ENCODE assay signal across 1 cellular context in genomic region chr1:212678456-212679410, GRCh38.
TF ChIP-seq lines count a peak whose summit lies in the region.

No MANE protein-coding gene starts in this region.

TF ChIP-seq in GM12878, 131 proteins besides CTCF, POLR2A, EP300 and RAD21 (continued from another document and continues in another):
- TF ChIP-seq CEBPB (IDR thresholded peaks at IDR 0.05; ENCODE audit: borderline replicate concordance in 1 of 2, low read depth in 2 of 2, low read length in 2 of 2) (peak in 1 of 2 experiments; percentile 77; a peak in 2 of 4 replicates), ATF3 (IDR thresholded peaks at IDR 0.05; ENCODE audit: borderline replicate concordance, extremely low read depth, low read depth, low read length) (no peak), KAT2A (conservative IDR thresholded peaks at IDR 0.05; ENCODE audit: control insufficient read depth, low read depth, low read length) (no peak), ZNF384 (IDR thresholded peaks at IDR 0.05; ENCODE audit: borderline replicate concordance, low read depth, low read length) (no peak), MEF2A (IDR thresholded peaks at IDR 0.05; ENCODE audit: insufficient read depth, low read depth, low read length) (peak; percentile 69), BRCA1 (IDR thresholded peaks at IDR 0.05; ENCODE audit: low read depth, low read length) (no peak), RELA (IDR thresholded peaks at IDR 0.05; ENCODE audit: borderline replicate concordance, partially characterized antibody) (peak; percentile 89), MAX (IDR thresholded peaks at IDR 0.05; ENCODE audit: low read depth, low read length) (no peak), CBX3 (IDR thresholded peaks at IDR 0.05; ENCODE audit: borderline replicate concordance, low read depth) (no peak), REST (IDR thresholded peaks at IDR 0.05; ENCODE audit: low read depth, low read length) (peak; percentile 14; the same call in 1 of the 2 replicates), WRNIP1 (IDR thresholded peaks at IDR 0.05; ENCODE audit: borderline replicate concordance, low read depth, low read length) (no peak), MTA3 (IDR thresholded peaks at IDR 0.05; ENCODE audit: borderline replicate concordance, low read length) (peak; percentile 98), PAX8 (IDR thresholded peaks at IDR 0.05) (no peak), RUNX3 (IDR thresholded peaks at IDR 0.05; ENCODE audit: low read length) (peak; percentile 93), ELK1 (IDR thresholded peaks at IDR 0.05; ENCODE audit: low read depth, low read length) (no peak), NKRF (conservative IDR thresholded peaks at IDR 0.05) (no peak; the same call in 1 of the 2 replicates), TCF7 (IDR thresholded peaks at IDR 0.05; ENCODE audit: borderline replicate concordance) (peak; percentile 64; the same call in 1 of the 2 replicates), SUPT20H (IDR thresholded peaks at IDR 0.05; ENCODE audit: borderline replicate concordance, control insufficient read depth, low read depth, low read length) (no peak), MYC (IDR thresholded peaks at IDR 0.05; ENCODE audit: insufficient read depth, insufficient read length, insufficient replicate concordance, low read length, severe bottlenecking) (no peak), BACH1 (IDR thresholded peaks at IDR 0.05; ENCODE audit: borderline replicate concordance) (peak; percentile 81), ZBTB40 (IDR thresholded peaks at IDR 0.05; ENCODE audit: borderline replicate concordance) (no peak), EED (IDR thresholded peaks at IDR 0.05; ENCODE audit: low read depth) (peak; percentile 100), MYB (IDR thresholded peaks at IDR 0.05; ENCODE audit: borderline replicate concordance, low read depth, low read length) (peak; percentile 80; the same call in 1 of the 2 replicates), E2F8 (IDR thresholded peaks at IDR 0.05; ENCODE audit: low read depth, partially characterized antibody) (no peak), HDAC6 (IDR thresholded peaks at IDR 0.05; ENCODE audit: unreplicated experiment) (no peak), IRF4 (IDR thresholded peaks at IDR 0.05; ENCODE audit: low read depth, low read length) (peak; percentile 100), STAT1 (conservative IDR thresholded peaks at IDR 0.05) (no peak), CREB1 (IDR thresholded peaks at IDR 0.05; ENCODE audit: low read depth) (peak; percentile 49), FOXM1 (IDR thresholded peaks at IDR 0.05; ENCODE audit: low read depth, low read length) (peak; percentile 95; the same call in 1 of the 2 replicates), ZNF217 (IDR thresholded peaks at IDR 0.05) (peak; percentile 79; the same call in 1 of the 2 replicates), ZNF274 (IDR thresholded peaks at IDR 0.05; ENCODE audit: insufficient read depth, insufficient read length) (no peak), ZBTB33 (IDR thresholded peaks at IDR 0.05) (no peak), PAX5 (IDR thresholded peaks at IDR 0.05; ENCODE audit: borderline replicate concordance, low read depth, low read length) (peak; percentile 89; the same call in 1 of the 2 replicates), NFIC (IDR thresholded peaks at IDR 0.05; ENCODE audit: low read depth, low read length) (peak; percentile 99), SIX5 (IDR thresholded peaks at IDR 0.05; ENCODE audit: low read depth, low read length, severe bottlenecking) (no peak), ASH2L (IDR thresholded peaks at IDR 0.05; ENCODE audit: borderline replicate concordance, low read depth) (no peak), RAD51 (IDR thresholded peaks at IDR 0.05) (no peak), HSF1 (IDR thresholded peaks at IDR 0.05; ENCODE audit: low read depth, low read length) (no peak), PKNOX1 (IDR thresholded peaks at IDR 0.05) (peak; percentile 29; the same call in 1 of the 2 replicates), CHD1 (IDR thresholded peaks at IDR 0.05; ENCODE audit: low read depth, low read length) (no peak), SMC3 (IDR thresholded peaks at IDR 0.05; ENCODE audit: borderline replicate concordance, low read length) (no peak; the same call in 1 of the 2 replicates), NR2F1 (conservative IDR thresholded peaks at IDR 0.05) (peak; percentile 75; the same call in 1 of the 2 replicates), BHLHE40 (IDR thresholded peaks at IDR 0.05; ENCODE audit: borderline replicate concordance in 1 of 2, low read depth in 2 of 2, low read length in 1 of 2) (peak; percentile 72 to 79)
